18 cellular contexts compared by ENCODE assay signal in genomic region chr17:13484020-13484419, GRCh38.
A peak's percentile ranks its signal among the peaks of the same experiment; 100 is the strongest.
DNase-seq lines count a peak whose midpoint lies in the region; ATAC-seq, FAIRE-seq and TF ChIP-seq lines count a peak whose summit lies in the region.
"Had no signal": no experiment of that assay in that cellular context is flagged by ENCODE, and none has a peak within 500 bp of the region (broad histone marks: within the 10 kb centered on the region; RNA-seq: fewer than 3 reads in every experiment).

No MANE protein-coding gene starts in this region.

- no peaks in the 10 kb centered on the region for H4K20me1 ChIP-seq in astrocyte (ENCODE audit: insufficient read depth, low read length)

- H3K27ac ChIP-seq in astrocyte (ENCODE audit: low read depth, low read length) (peak overlapping the region; percentile 8), right atrium auricular region (no peak overlapping the region)

- TF ChIP-seq CTCF in astrocyte (IDR thresholded peaks at IDR 0.05; ENCODE audit: insufficient read depth, low read depth, low read length), result no peak
- TF ChIP-seq CTCF in right atrium auricular region (IDR thresholded peaks at IDR 0.05), result no peak

- no peaks in the 10 kb centered on the region for H3K4me1 ChIP-seq in astrocyte (ENCODE audit: insufficient read depth, low read length)
- no peaks in the 10 kb centered on the region for H3K4me1 ChIP-seq in right atrium auricular region

- DNase-seq in EH (ENCODE audit: low read depth), result peak; percentile 56
- peak; percentile 88 for DNase-seq in HCEC 1CT
- DNase-seq in astrocyte (ENCODE audit: low read depth), result peak; percentile 67
- DNase-seq in iris pigment epithelial cell (ENCODE audit: low read depth), result peak; percentile 72
- no peak for DNase-seq in NOMO-1 (lab: John Stamatoyannopoulos, UW; ENCODE audit: unreplicated experiment in 2 of 2)
- no peak for DNase-seq in SW480 (ENCODE audit: low spot score)
- no peak for DNase-seq in right atrium auricular region (ENCODE audit: low spot score)
- DNase-seq: C1 segment of cervical spinal cord, KBM-7, NCI-H1048, NCI-H2107, NCI-H345, NCI-H526 treated with DMSO at 0.1 percent for 48 hours, OCI-M1 had no signal

- no peaks in the 10 kb centered on the region for H3K27me3 Mint-ChIP-seq in astrocyte (ENCODE audit: low read depth, unreplicated experiment)

- H3K4me2 ChIP-seq in astrocyte (ENCODE audit: low read length), result no peak overlapping the region

- peaks cover 9% of the 10 kb centered on the region for H3K4me1 Mint-ChIP-seq in astrocyte (ENCODE audit: low read depth, unreplicated experiment)

- peak overlapping the region; percentile 69 for H3K27ac Mint-ChIP-seq in astrocyte (ENCODE audit: unreplicated experiment)

- ATAC-seq in HG02870 (IDR thresholded peaks at IDR 0.05; ENCODE audit: unreplicated experiment), result no peak

- H3K36me3 Mint-ChIP-seq in astrocyte (ENCODE audit: low read depth, unreplicated experiment), result peaks cover 6% of the 10 kb centered on the region

- no peaks in the 10 kb centered on the region for H3K79me2 ChIP-seq in astrocyte (ENCODE audit: insufficient read depth, low read length)

- peaks cover 17% of the 10 kb centered on the region for H3K9me3 Mint-ChIP-seq in astrocyte (ENCODE audit: unreplicated experiment)

- H3K27me3 ChIP-seq in astrocyte (ENCODE audit: insufficient read depth, low read length) (no peaks in the 10 kb centered on the region), right atrium auricular region (no peaks in the 10 kb centered on the region)

- H3K4me3 ChIP-seq in astrocyte (ENCODE audit: insufficient read depth, low read depth, low read length) (no peak overlapping the region), right atrium auricular region (no peak overlapping the region)

- H3K4me3 Mint-ChIP-seq in astrocyte (ENCODE audit: unreplicated experiment), result no peak overlapping the region

- peak; percentile 64 for FAIRE-seq in astrocyte (lab: Jason Lieb, UNC)
- FAIRE-seq: GM12892, H1, HTR-8/SVneo had no signal

- H2AFZ ChIP-seq in astrocyte (ENCODE audit: low read depth, low read length), result no peak overlapping the region

- H3K9ac ChIP-seq in astrocyte (ENCODE audit: low read length), result no peak overlapping the region

- no peaks in the 10 kb centered on the region for H3K36me3 ChIP-seq in astrocyte (ENCODE audit: insufficient read depth, low read length)
- H3K36me3 ChIP-seq in right atrium auricular region, result no peaks in the 10 kb centered on the region

- H3K9me3 ChIP-seq in astrocyte (ENCODE audit: insufficient read depth, low read depth, low read length) (peaks cover 10% of the 10 kb centered on the region), right atrium auricular region (peaks cover 0 to 20% of the 10 kb centered on the region in 2 donors)

Comparison
In these comparisons a context has a peak if more than half of its experiments do, and no peak if none do; other contexts are left out.
1. DNase-seq: peak in EH (single experiment), HCEC 1CT (single experiment), astrocyte (single experiment) and iris pigment epithelial cell (single experiment); none in NOMO-1 (0 of 2), SW480 (single experiment) and right atrium auricular region (single experiment).